ENCODE assay signal across 1 cellular context in genomic region chr18:12352188-12352587, GRCh38.
TF ChIP-seq lines count a peak whose summit lies in the region.

No MANE protein-coding gene starts in this region.

TF ChIP-seq in HepG2, 621 proteins besides CTCF, POLR2A, EP300 and RAD21:
- TF ChIP-seq MEF2D (CRISPR knock-in tag; IDR thresholded peaks at IDR 0.05) (no peak), ZNF234 (CRISPR knock-in tag; conservative IDR thresholded peaks at IDR 0.05) (no peak), ZNF333 (CRISPR knock-in tag; IDR thresholded peaks at IDR 0.05; ENCODE audit: borderline replicate concordance) (no peak), RBM22 (optimal IDR thresholded peaks at IDR 0.05; ENCODE audit: low read length) (peak; percentile 24), TIGD3 (CRISPR knock-in tag; IDR thresholded peaks at IDR 0.05; ENCODE audit: borderline replicate concordance) (no peak), ZNF260 (CRISPR knock-in tag; IDR thresholded peaks at IDR 0.05; ENCODE audit: borderline replicate concordance, low read depth) (no peak)
